Comparison of ENCODE assay signal across 1 cellular context in genomic region chr18:59502899-59503245, GRCh38.
TF ChIP-seq lines count a peak whose summit lies in the region.

No MANE protein-coding gene starts in this region.

TF ChIP-seq in liver, 16 proteins besides CTCF, POLR2A, EP300 and RAD21 (continued from another document):
- TF ChIP-seq REST (IDR thresholded peaks at IDR 0.05) (no peak), EGR1 (IDR thresholded peaks at IDR 0.05; ENCODE audit: low read depth in 2 of 2) (no peak), FOXA2 (IDR thresholded peaks at IDR 0.05) (no peak), SP1 (IDR thresholded peaks at IDR 0.05) (no peak), NR2F2 (IDR thresholded peaks at IDR 0.05) (no peak), HNF4A (conservative IDR thresholded peaks at IDR 0.05) (no peak), ZBTB33 (IDR thresholded peaks at IDR 0.05) (no peak), TAF1 (conservative IDR thresholded peaks at IDR 0.05) (no peak), HNF4G (IDR thresholded peaks at IDR 0.05) (no peak), RXRA (IDR thresholded peaks at IDR 0.05) (no peak), JUND (IDR thresholded peaks at IDR 0.05) (no peak)
